In the genomic region with DNA sequence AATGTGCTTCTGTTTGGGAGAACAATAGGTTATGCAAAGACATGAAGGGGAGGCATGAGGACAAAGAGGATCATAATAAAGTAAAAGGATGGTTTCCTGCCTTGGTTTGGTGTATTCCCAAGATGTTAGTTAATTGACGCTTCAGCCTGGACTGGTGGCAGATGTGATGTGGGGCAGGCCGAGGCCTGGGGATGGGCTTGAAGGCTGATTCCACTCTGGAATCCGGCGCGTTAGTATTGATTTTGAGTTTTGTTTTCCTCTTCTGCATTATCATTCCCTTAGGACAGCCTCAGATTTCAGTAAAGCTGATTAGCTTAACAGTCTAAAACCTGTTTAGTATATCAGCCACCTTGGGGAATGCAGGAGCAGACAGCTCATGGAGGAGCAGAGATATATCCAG, we compare ENCODE assay signal across 25 cellular contexts.
"Had no signal": no experiment of that assay in that cellular context is flagged by ENCODE, and none has a peak within 500 bp of the region (broad histone marks: within the 10 kb centered on the region; RNA-seq: fewer than 3 reads in every experiment).

No MANE protein-coding gene starts in this region.

- DNase-seq: activated CD4-positive, alpha-beta T cell treated with anti-CD3 and anti-CD28 coated beads for 48 hours; activated CD4-positive, alpha-beta T cell treated with anti-CD3 and anti-CD28 coated beads, Interleukin-2, amount 50 U/mL, for 48 hours; activated CD8-positive, alpha-beta memory T cell treated with anti-CD3 and anti-CD28 coated beads for 24 hours; activated gamma-delta T cell; activated naive CD4-positive, alpha-beta T cell treated with anti-CD3 and anti-CD28 coated beads, Interleukin-2, amount 10 ng/mL, durations not matched to agents 7 days and 5 days; activated naive CD8-positive, alpha-beta T cell treated with anti-CD3 and anti-CD28 coated beads, Interleukin-2, amount 10 ng/mL, durations not matched to agents 7 days and 5 days; caudate nucleus; foreskin keratinocyte; heart right ventricle; midbrain; naive thymus-derived CD4-positive, alpha-beta T cell; stimulated activated CD4-positive, alpha-beta T cell treated with anti-CD3 and anti-CD28 coated beads, Interleukin-1b, Interleukin-23, amount 100 ng/mL, for 48 hours; stimulated activated naive B cell treated with anti-CD40 and anti-IgM and Interleukin-4, amounts not matched to agents 10 μg/mL and 1 μg/mL and 100 μg/mL, for 72 hours; stomach; T-helper 9 cell; thyroid gland; upper lobe of left lung had no signal

- H3K27ac ChIP-seq: ascending aorta, esophagus muscularis mucosa, foreskin keratinocyte, heart right ventricle, neutrophil, skin epidermis, stomach, thyroid gland, upper lobe of left lung, vagina, VCaP had no signal

- ATAC-seq: activated CD4-positive, CD25-positive, alpha-beta regulatory T cell treated with anti-CD3 and anti-CD28 coated beads, Interleukin-2, amount 50 U/mL, for 24 hours; foreskin keratinocyte; heart right ventricle; naive thymus-derived CD4-positive, alpha-beta T cell; sciatic nerve; stimulated activated naive B cell treated with anti-CD40 and anti-IgM and Interleukin-4, amounts not matched to agents 10 μg/mL and 1 μg/mL and 100 μg/mL, for 72 hours had no signal

- H3K4me1 ChIP-seq: ascending aorta, foreskin keratinocyte, heart right ventricle, stomach, upper lobe of left lung, vagina had no signal

- H3K36me3 ChIP-seq: ascending aorta, esophagus muscularis mucosa, heart right ventricle, neutrophil, stomach, thyroid gland, upper lobe of left lung, vagina had no signal

- H3K4me3 ChIP-seq: ascending aorta, esophagus muscularis mucosa, heart right ventricle, skin epidermis, stomach, thyroid gland, upper lobe of left lung, vagina had no signal

- H3K9me3 ChIP-seq: ascending aorta, esophagus muscularis mucosa, heart right ventricle, neutrophil, stomach, thyroid gland, upper lobe of left lung, vagina had no signal

- H3K27me3 ChIP-seq: ascending aorta, esophagus muscularis mucosa, foreskin keratinocyte, heart right ventricle, neutrophil, stomach, thyroid gland, upper lobe of left lung, vagina had no signal
